ENCODE assay signal across 8 cellular contexts in genomic region chr13:77565635-77566034, GRCh38. TPM values are rescaled to one million over a fixed set of nuclear protein-coding genes. Genes with fewer than 3 reads are reported as not detected.
DNase-seq lines count a peak whose midpoint lies in the region; ATAC-seq and TF ChIP-seq lines count a peak whose summit lies in the region.

No MANE protein-coding gene starts in this region.

- H3K4me3 Mint-ChIP-seq in WTC11, result no peak overlapping the region

- no peak overlapping the region for H3K27ac ChIP-seq in Peyer's patch
- H3K27ac ChIP-seq in coronary artery, result no peak overlapping the region

- H3K27me3 ChIP-seq in kidney epithelial cell (ENCODE audit: control insufficient read depth, insufficient read depth, low read length) (no peaks in the 10 kb centered on the region), Peyer's patch (no peaks in the 10 kb centered on the region)

- no peaks in the 10 kb centered on the region for H3K9me3 ChIP-seq in Peyer's patch

- peak; percentile 70 for ATAC-seq in GM21786 (IDR thresholded peaks at IDR 0.05; ENCODE audit: unreplicated experiment)
- peak; percentile 59 for ATAC-seq in WTC11
- no peak for ATAC-seq in HG03097 (IDR thresholded peaks at IDR 0.05; ENCODE audit: low FRiP score, unreplicated experiment)

- POLR2A ChIA-PET in WTC11 (lab: Charles Lee), result no interaction called here

- no peaks in the 10 kb centered on the region for H3K36me3 ChIP-seq in kidney epithelial cell (ENCODE audit: control insufficient read depth, insufficient read depth, low read length)
- no peaks in the 10 kb centered on the region for H3K36me3 ChIP-seq in Peyer's patch

- peak; percentile 52 for TF ChIP-seq CTCF in GM10266 (IDR thresholded peaks at IDR 0.05; ENCODE audit: control insufficient read depth, insufficient read depth, low read depth, missing control alignments)
- TF ChIP-seq CTCF in WTC11 (IDR thresholded peaks at IDR 0.05), result peak; percentile 32; the same call in 1 of the 2 replicates
- peak; percentile 46 for TF ChIP-seq CTCF in kidney epithelial cell (IDR thresholded peaks at IDR 0.05; ENCODE audit: insufficient read depth, low read length, poor library complexity, severe bottlenecking)
- peak in 3 of 6 experiments; percentile 18 to 25 (median 20) for TF ChIP-seq CTCF in Peyer's patch (IDR thresholded peaks at IDR 0.05)
- TF ChIP-seq CTCF in coronary artery (IDR thresholded peaks at IDR 0.05), result no peak

- no peaks in the 10 kb centered on the region for H3K4me1 ChIP-seq in Peyer's patch

- CTCF ChIA-PET in WTC11 (lab: Charles Lee), result interaction anchor here (0.8 to 1.8 kb wide), 2 partner anchors 87 to 248 kb away, joined by 4 to 5 read pairs; no protein-coding TSS in a partner anchor

- H3K27ac Mint-ChIP-seq in WTC11, result no peak overlapping the region

- no peaks in the 10 kb centered on the region for H3K4me1 Mint-ChIP-seq in WTC11

- H3K36me3 Mint-ChIP-seq in WTC11, result no peaks in the 10 kb centered on the region

- peak; percentile 30 for DNase-seq in GM10266 (ENCODE audit: extremely low spot score)
- DNase-seq in MV-4-11 (lab: John Stamatoyannopoulos, UW), result peak; percentile 23
- no peak for DNase-seq in WTC11 (ENCODE audit: low spot score)
- DNase-seq in kidney epithelial cell (ENCODE audit: low read depth), result no peak
- no peak for DNase-seq in Peyer's patch
- DNase-seq in coronary artery (ENCODE audit: low spot score), result no peak

- H3K4me3 ChIP-seq in kidney epithelial cell (ENCODE audit: low read depth, low read length) (no peak overlapping the region), Peyer's patch (no peak overlapping the region), coronary artery (no peak overlapping the region)

- no peak for TF ChIP-seq POLR2A in Peyer's patch (IDR thresholded peaks at IDR 0.05)

- no peaks in the 10 kb centered on the region for H3K9me3 Mint-ChIP-seq in WTC11

- H3K27me3 Mint-ChIP-seq in WTC11 (ENCODE audit: low read depth), result no peaks in the 10 kb centered on the region

TF ChIP-seq in WTC11, 78 proteins besides CTCF, POLR2A, EP300 and RAD21:
- TF ChIP-seq ZNF416 (CRISPR knock-in tag; IDR thresholded peaks at IDR 0.05) (no peak), ESRRA (CRISPR knock-in tag; IDR thresholded peaks at IDR 0.05; ENCODE audit: borderline replicate concordance) (no peak), ZBTB21 (CRISPR knock-in tag; IDR thresholded peaks at IDR 0.05; ENCODE audit: borderline replicate concordance) (no peak), NR2C2 (CRISPR knock-in tag; IDR thresholded peaks at IDR 0.05) (no peak), SMAD3 (CRISPR knock-in tag; IDR thresholded peaks at IDR 0.05; ENCODE audit: borderline replicate concordance) (no peak), E2F5 (CRISPR knock-in tag; IDR thresholded peaks at IDR 0.05) (no peak), FOXK1 (CRISPR knock-in tag; IDR thresholded peaks at IDR 0.05) (no peak), GABPB1 (CRISPR knock-in tag; IDR thresholded peaks at IDR 0.05) (no peak), ZNF396 (CRISPR knock-in tag; IDR thresholded peaks at IDR 0.05; ENCODE audit: borderline replicate concordance) (no peak), CREB1 (CRISPR knock-in tag; IDR thresholded peaks at IDR 0.05) (no peak), TCF7 (CRISPR knock-in tag; IDR thresholded peaks at IDR 0.05; ENCODE audit: low read depth) (no peak), AFF4 (CRISPR knock-in tag; IDR thresholded peaks at IDR 0.05; ENCODE audit: borderline replicate concordance) (no peak), SOX15 (CRISPR knock-in tag; IDR thresholded peaks at IDR 0.05) (no peak), CBFB (CRISPR knock-in tag; IDR thresholded peaks at IDR 0.05; ENCODE audit: low read depth) (no peak)

RNA-seq across cellular contexts. Expression of gene SCEL, which starts 30.1 kb away (rescaled TPM):
- total RNA-seq in WTC11 (2021) (0.11 TPM in 1 of 3 replicates, not detected in the others), kidney epithelial cell (9.3 and 14.7 TPM in 2 replicates), Peyer's patch (not detected)

Comparison
In these comparisons a context has a peak if more than half of its experiments do, and no peak if none do; other contexts are left out.
1. DNase-seq: peak in GM10266 (single experiment) and MV-4-11 (single experiment); none in WTC11 (single experiment), kidney epithelial cell (single experiment), Peyer's patch (0 of 3) and coronary artery (single experiment).